In genomic region chr6:22082278-22082677, GRCh38 we compare ENCODE assay signal across 21 cellular contexts.
DNase-seq lines count a peak whose midpoint lies in the region; ATAC-seq and TF ChIP-seq lines count a peak whose summit lies in the region.
"Had no signal": no experiment of that assay in that cellular context is flagged by ENCODE, and none has a peak within 500 bp of the region (broad histone marks: within the 10 kb centered on the region; RNA-seq: fewer than 3 reads in every experiment).

No MANE protein-coding gene starts in this region.

- BruUV-seq in Panc1 (replicated peaks; lab: Mats Ljungman, UMichigan), result no TSS peak

- no peak for TF ChIP-seq CTCF in Panc1 (IDR thresholded peaks at IDR 0.05)
- no peak for TF ChIP-seq CTCF in retinal pigment epithelial cell (conservative IDR thresholded peaks at IDR 0.05; ENCODE audit: low read depth, low read length)
- no peak for TF ChIP-seq CTCF in dorsolateral prefrontal cortex (IDR thresholded peaks at IDR 0.05 in 54 of 56, conservative IDR thresholded peaks at IDR 0.05 in 2 of 56; ENCODE audit: low read depth in 1 of 56, partially characterized antibody in 56 of 56)

- H3K9me3 ChIP-seq in Panc1 (ENCODE audit: control insufficient read depth, insufficient read depth, low read depth, low read length), result no peaks in the 10 kb centered on the region; the same call in 1 of the 2 replicates
- H3K9me3 ChIP-seq: esophagus squamous epithelium, psoas muscle, SJCRH30, testis had no signal

- H3K4me3 ChIP-seq in Panc1 (ENCODE audit: low read depth in 2 of 2, low read length in 2 of 2) (no peak overlapping the region), retinal pigment epithelial cell (ENCODE audit: low read length) (no peak overlapping the region), dorsolateral prefrontal cortex (no peak overlapping the region)
- H3K4me3 ChIP-seq: esophagus squamous epithelium, hepatocyte, psoas muscle, SJCRH30, testis had no signal

- H3K27me3 ChIP-seq in Panc1 (ENCODE audit: control insufficient read depth, insufficient read depth, low read length) (no peaks in the 10 kb centered on the region), dorsolateral prefrontal cortex (no peaks in the 10 kb centered on the region)
- H3K27me3 ChIP-seq: esophagus squamous epithelium, hepatocyte, SJCRH30, testis had no signal

- H3K36me3 ChIP-seq in Panc1 (ENCODE audit: control insufficient read depth, insufficient read depth, low read length), result no peaks in the 10 kb centered on the region
- H3K36me3 ChIP-seq: esophagus squamous epithelium, SJCRH30 had no signal

- in situ Hi-C loops in Panc1 (cut with HindIII; ENCODE audit: low pct_unique_long_range_greater_than_20kb, low sequenced_read_pairs), result no loop called here

- H3K27ac ChIP-seq in Panc1 (ENCODE audit: low read length) (peak overlapping the region; percentile 23; the same call in 1 of the 2 replicates), dorsolateral prefrontal cortex (no peak overlapping the region)
- H3K27ac ChIP-seq: 22Rv1, hepatocyte, KMS-11, psoas muscle, SJCRH30, testis had no signal

- intact Hi-C loops in Panc1 (cut with micrococcal nuclease; ENCODE audit: unreplicated experiment) (no loop called here), dorsolateral prefrontal cortex (cut with DNase I) (no loop called here)

- DNase-seq in DMS153 (lab: John Stamatoyannopoulos, UW) (peak; percentile 28), DMS153 treated with DMSO at 0.1 percent for 48 hours (lab: John Stamatoyannopoulos, UW; ENCODE audit: unreplicated experiment) (no peak), Panc1 (ENCODE audit: low read depth, low spot score) (no peak), fibroblast of peridontal ligament (ENCODE audit: extremely low read depth) (peak; percentile 60), retinal pigment epithelial cell (ENCODE audit: low read depth) (peak; percentile 77), NCI-H2196 (lab: John Stamatoyannopoulos, UW; ENCODE audit: unreplicated experiment) (no peak), dorsolateral prefrontal cortex (no peak)
- DNase-seq: activated B cell treated with CpG ODN at 0.5 μM for 24 hours, C1 segment of cervical spinal cord, esophagus squamous epithelium, GDM1, HCEC 1CT, natural killer cell, NCI-H1436, psoas muscle, SJCRH30, testis had no signal

- ATAC-seq in Panc1, result no peak
- ATAC-seq in GM18873 (IDR thresholded peaks at IDR 0.05; ENCODE audit: low FRiP score, unreplicated experiment), result no peak
- ATAC-seq: natural killer cell, psoas muscle had no signal

- POLR2A ChIA-PET in Panc1 (lab: Charles Lee), result no interaction called here

- peaks cover 3% of the 10 kb centered on the region; the same call in 1 of the 2 replicates for H3K4me1 ChIP-seq in Panc1 (ENCODE audit: control insufficient read depth, insufficient read depth, low read length)
- H3K4me1 ChIP-seq: psoas muscle, SJCRH30, testis had no signal

- CTCF ChIA-PET in Panc1 (lab: Charles Lee), result no interaction called here

Comparison
In these comparisons a context has a peak if more than half of its experiments do, and no peak if none do; other contexts are left out.
1. DNase-seq: peak in DMS153 (single experiment), fibroblast of peridontal ligament (single experiment) and retinal pigment epithelial cell (single experiment); none in DMS153 treated with DMSO at 0.1 percent for 48 hours (single experiment), Panc1 (single experiment), NCI-H2196 (single experiment) and dorsolateral prefrontal cortex (0 of 10).